ENCODE assay signal across 29 cellular contexts in genomic region chr3:56933803-56934202, GRCh38.
"Had no signal": no experiment of that assay in that cellular context is flagged by ENCODE, and none has a peak within 500 bp of the region (broad histone marks: within the 10 kb centered on the region; RNA-seq: fewer than 3 reads in every experiment).

No MANE protein-coding gene starts in this region.

- H3K27me3 Mint-ChIP-seq: effector memory CD8-positive, alpha-beta T cell; naive thymus-derived CD8-positive, alpha-beta T cell had no signal

- H3K27ac ChIP-seq: coronary artery, epithelial cell of prostate, esophagus squamous epithelium, gastrocnemius medialis, heart right ventricle, left lung, lower lobe of right lung had no signal

- H3K9me3 Mint-ChIP-seq: effector memory CD8-positive, alpha-beta T cell had no signal

- H3K36me3 ChIP-seq: gastrocnemius medialis, heart right ventricle, left lung, lower lobe of right lung had no signal

- H3K9me3 ChIP-seq: gastrocnemius medialis, lower lobe of right lung had no signal

- H3K4me3 Mint-ChIP-seq: effector memory CD8-positive, alpha-beta T cell; endodermal cell; mesothelial cell of epicardium; naive B cell; naive thymus-derived CD8-positive, alpha-beta T cell had no signal

- H3K4me3 ChIP-seq: coronary artery, dorsolateral prefrontal cortex, esophagus squamous epithelium, gastrocnemius medialis, heart right ventricle, left lung, lower lobe of right lung, mucosa of descending colon had no signal

- FAIRE-seq: endometrium, islet of Langerhans, keratinocyte had no signal

- ATAC-seq: effector memory CD8-positive, alpha-beta T cell; esophagus mucosa; gastrocnemius medialis; heart right ventricle; left cardiac atrium; left lung; left ventricle myocardium superior; lower lobe of right lung; mucosa of descending colon; naive thymus-derived CD8-positive, alpha-beta T cell had no signal

- H3K27me3 ChIP-seq: dorsolateral prefrontal cortex, esophagus squamous epithelium, gastrocnemius medialis, heart right ventricle, left lung had no signal

- H3K27ac Mint-ChIP-seq: effector memory CD8-positive, alpha-beta T cell; endodermal cell; mesothelial cell of epicardium had no signal

- DNase-seq: dermis blood vessel endothelial cell; dorsolateral prefrontal cortex; effector CD8-positive, alpha-beta T cell; effector memory CD8-positive, alpha-beta T cell; endodermal cell; erythroblast; esophagus squamous epithelium; foreskin fibroblast; foreskin melanocyte; gastrocnemius medialis; glutamatergic neuron; head of caudate nucleus; heart right ventricle; hippocampal formation; left cardiac atrium; left lung; left ventricle myocardium superior; lower lobe of right lung; mesenchymal stem cell; mucosa of descending colon; naive B cell; naive thymus-derived CD8-positive, alpha-beta T cell had no signal

- H3K4me1 Mint-ChIP-seq: naive B cell had no signal
